2 cellular contexts compared by ENCODE assay signal in genomic region chr1:26529655-26530539, GRCh38.
A peak's percentile ranks its signal among the peaks of the same experiment; 100 is the strongest.
TF ChIP-seq lines count a peak whose summit lies in the region.

RPS6KA1 (plus strand) TSS chr1:26529761; CDS start chr1:26529921, 160 bp downstream.

TF ChIP-seq in HEK293, 187 proteins besides CTCF, POLR2A, EP300 and RAD21 (continued from another document and continues in another):
- TF ChIP-seq ZBTB1 (tag by site-specific recombination; IDR thresholded peaks at IDR 0.05) = no peak
- 0 out of 2 replicates have a peak, but pooled peaks have one; percentile 57 for TF ChIP-seq ZBTB7A (tag by site-specific recombination; IDR thresholded peaks at IDR 0.05; ENCODE audit: low read depth)
- no peak for TF ChIP-seq ZNF404 (tag by site-specific recombination; IDR thresholded peaks at IDR 0.05)
- TF ChIP-seq, protein P1, sequence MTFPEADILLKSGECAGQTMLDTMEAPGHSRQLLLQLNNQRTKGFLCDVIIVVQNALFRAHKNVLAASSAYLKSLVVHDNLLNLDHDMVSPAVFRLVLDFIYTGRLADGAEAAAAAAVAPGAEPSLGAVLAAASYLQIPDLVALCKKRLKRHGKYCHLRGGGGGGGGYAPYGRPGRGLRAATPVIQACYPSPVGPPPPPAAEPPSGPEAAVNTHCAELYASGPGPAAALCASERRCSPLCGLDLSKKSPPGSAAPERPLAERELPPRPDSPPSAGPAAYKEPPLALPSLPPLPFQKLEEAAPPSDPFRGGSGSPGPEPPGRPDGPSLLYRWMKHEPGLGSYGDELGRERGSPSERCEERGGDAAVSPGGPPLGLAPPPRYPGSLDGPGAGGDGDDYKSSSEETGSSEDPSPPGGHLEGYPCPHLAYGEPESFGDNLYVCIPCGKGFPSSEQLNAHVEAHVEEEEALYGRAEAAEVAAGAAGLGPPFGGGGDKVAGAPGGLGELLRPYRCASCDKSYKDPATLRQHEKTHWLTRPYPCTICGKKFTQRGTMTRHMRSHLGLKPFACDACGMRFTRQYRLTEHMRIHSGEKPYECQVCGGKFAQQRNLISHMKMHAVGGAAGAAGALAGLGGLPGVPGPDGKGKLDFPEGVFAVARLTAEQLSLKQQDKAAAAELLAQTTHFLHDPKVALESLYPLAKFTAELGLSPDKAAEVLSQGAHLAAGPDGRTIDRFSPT (tag by site-specific recombination; IDR thresholded peaks at IDR 0.05) = peak; percentile 60
- TF ChIP-seq ZNF311 (tag by site-specific recombination; IDR thresholded peaks at IDR 0.05; ENCODE audit: borderline replicate concordance) = no peak
- TF ChIP-seq ATF2 (tag by site-specific recombination; IDR thresholded peaks at IDR 0.05; ENCODE audit: low read depth) = no peak
- peak; percentile 59 for TF ChIP-seq ZBTB26 (tag by site-specific recombination; optimal IDR thresholded peaks at IDR 0.05)
- TF ChIP-seq ZNF423 (tag by site-specific recombination; IDR thresholded peaks at IDR 0.05) = no peak
- no peak for TF ChIP-seq ZNF174 (tag by site-specific recombination; IDR thresholded peaks at IDR 0.05)
- TF ChIP-seq MYNN (tag by site-specific recombination; IDR thresholded peaks at IDR 0.05; ENCODE audit: borderline replicate concordance) = no peak
- TF ChIP-seq ZNF133 (tag by site-specific recombination; IDR thresholded peaks at IDR 0.05) = no peak
- no peak for TF ChIP-seq SCRT2 (tag by site-specific recombination; IDR thresholded peaks at IDR 0.05)
- no peak for TF ChIP-seq ZNF747 (tag by site-specific recombination; IDR thresholded peaks at IDR 0.05)
- no peak for TF ChIP-seq GLI2 (tag by site-specific recombination; IDR thresholded peaks at IDR 0.05; ENCODE audit: borderline replicate concordance, low read depth)
- TF ChIP-seq GLIS1 (tag by site-specific recombination; IDR thresholded peaks at IDR 0.05) = 0 out of 2 replicates have a peak, but pooled peaks have one; percentile 1
- TF ChIP-seq ZNF777 (tag by site-specific recombination; IDR thresholded peaks at IDR 0.05; ENCODE audit: borderline replicate concordance) = no peak; the same call in 1 of the 2 replicates
- TF ChIP-seq ZNF561 (tag by site-specific recombination; IDR thresholded peaks at IDR 0.05; ENCODE audit: borderline replicate concordance) = no peak
- TF ChIP-seq HOXC10 (CRISPR knock-in tag; IDR thresholded peaks at IDR 0.05) = no peak
- TF ChIP-seq ZNF514 (tag by site-specific recombination; IDR thresholded peaks at IDR 0.05) = no peak
- TF ChIP-seq ZNF76 (tag by site-specific recombination; IDR thresholded peaks at IDR 0.05; ENCODE audit: borderline replicate concordance, low read depth) = peak; percentile 92
- TF ChIP-seq ZNF776 (tag by site-specific recombination; IDR thresholded peaks at IDR 0.05; ENCODE audit: borderline replicate concordance) = no peak
- no peak for TF ChIP-seq SALL2 (tag by site-specific recombination; IDR thresholded peaks at IDR 0.05; ENCODE audit: borderline replicate concordance)
- TF ChIP-seq TCF7L2 (IDR thresholded peaks at IDR 0.05; ENCODE audit: borderline replicate concordance, low read depth, low read length) = no peak
- peak; percentile 48; the same call in 1 of the 2 replicates for TF ChIP-seq PRDM10 (tag by site-specific recombination; IDR thresholded peaks at IDR 0.05)
- no peak for TF ChIP-seq ZNF394 (tag by site-specific recombination; IDR thresholded peaks at IDR 0.05; ENCODE audit: borderline replicate concordance)

TF ChIP-seq in K562, 482 proteins besides CTCF, POLR2A, EP300 and RAD21 (continued from another document and continues in another):
- TF ChIP-seq VEZF1 (CRISPR knock-in tag; IDR thresholded peaks at IDR 0.05) (peak; percentile 89), ASH1L (IDR thresholded peaks at IDR 0.05; ENCODE audit: borderline replicate concordance, low read depth, partially characterized antibody) (no peak), CTBP1 (IDR thresholded peaks at IDR 0.05; ENCODE audit: borderline replicate concordance) (peak; percentile 86; the same call in 1 of the 2 replicates), NFE2L1 (tag; IDR thresholded peaks at IDR 0.05; ENCODE audit: borderline replicate concordance, low read depth) (no peak), RBM34 (IDR thresholded peaks at IDR 0.05; ENCODE audit: borderline replicate concordance, insufficient read depth, low read length) (no peak), ZEB2 (IDR thresholded peaks at IDR 0.05) (no peak), BRCA1 (IDR thresholded peaks at IDR 0.05) (no peak), BRCA1 (CRISPR knock-in tag; IDR thresholded peaks at IDR 0.05) (0 out of 2 replicates have a peak, but pooled peaks have one; percentile 39), EP400 (IDR thresholded peaks at IDR 0.05) (no peak), ZNF551 (CRISPR knock-in tag; IDR thresholded peaks at IDR 0.05) (no peak), RFX7 (CRISPR knock-in tag; IDR thresholded peaks at IDR 0.05) (no peak), NR1H2 (CRISPR knock-in tag; IDR thresholded peaks at IDR 0.05) (no peak), TBL1XR1 (IDR thresholded peaks at IDR 0.05; ENCODE audit: low read length in 2 of 2) (peak in 1 of 2 experiments; percentile 38; a peak in 1 of 4 replicates), ZNF395 (CRISPR knock-in tag; IDR thresholded peaks at IDR 0.05) (peak; percentile 58; the same call in 1 of the 2 replicates), ZNF24 (IDR thresholded peaks at IDR 0.05) (0 out of 2 replicates have a peak, but pooled peaks have one; percentile 37), ARID1B (IDR thresholded peaks at IDR 0.05) (no peak), NFIC (IDR thresholded peaks at IDR 0.05) (no peak), ZNF124 (CRISPR knock-in tag; IDR thresholded peaks at IDR 0.05) (no peak), TBP (optimal IDR thresholded peaks at IDR 0.05; ENCODE audit: low read depth, low read length) (peak; percentile 31), HDAC2 (IDR thresholded peaks at IDR 0.05) (no peak), KDM2B (CRISPR knock-in tag; IDR thresholded peaks at IDR 0.05) (no peak), OTX1 (CRISPR knock-in tag; IDR thresholded peaks at IDR 0.05) (no peak), CLOCK (CRISPR knock-in tag; IDR thresholded peaks at IDR 0.05; ENCODE audit: borderline replicate concordance) (no peak), L3MBTL2 (IDR thresholded peaks at IDR 0.05) (peak; percentile 41), ATF1 (CRISPR knock-in tag; IDR thresholded peaks at IDR 0.05) (no peak), ATF1 (tag; IDR thresholded peaks at IDR 0.05) (peak; percentile 17; the same call in 1 of the 2 replicates), KAT7 (CRISPR knock-in tag; IDR thresholded peaks at IDR 0.05; ENCODE audit: borderline replicate concordance) (peak; percentile 34; the same call in 1 of the 2 replicates), FOXK1 (CRISPR knock-in tag; IDR thresholded peaks at IDR 0.05; ENCODE audit: borderline replicate concordance) (no peak), SOX6 (IDR thresholded peaks at IDR 0.05) (no peak), CBX5 (IDR thresholded peaks at IDR 0.05; ENCODE audit: borderline replicate concordance, low read depth) (no peak), TAL1 (IDR thresholded peaks at IDR 0.05) (no peak), HNRNPUL1 (IDR thresholded peaks at IDR 0.05; ENCODE audit: low read length) (no peak), YY1 (IDR thresholded peaks at IDR 0.05; ENCODE audit: borderline replicate concordance in 1 of 3, control insufficient read depth in 1 of 3, extremely low read depth in 1 of 3, insufficient read depth in 3 of 3, insufficient read length in 1 of 3, insufficient replicate concordance in 2 of 3, low read depth in 1 of 3, low read length in 2 of 3) (peak in 2 of 3 experiments; percentile 4 to 25), ZNF140 (CRISPR knock-in tag; IDR thresholded peaks at IDR 0.05) (no peak), SPI1 (IDR thresholded peaks at IDR 0.05; ENCODE audit: borderline replicate concordance, low read depth, low read length) (no peak), ZNF143 (CRISPR knock-in tag; IDR thresholded peaks at IDR 0.05) (0 out of 2 replicates have a peak, but pooled peaks have one; percentile 26), TCF3 (CRISPR knock-in tag; IDR thresholded peaks at IDR 0.05) (no peak), MAFG (tag; conservative IDR thresholded peaks at IDR 0.05) (no peak), MEF2D (tag; conservative IDR thresholded peaks at IDR 0.05; ENCODE audit: low read depth) (no peak), MAFK (IDR thresholded peaks at IDR 0.05; ENCODE audit: low read length) (no peak), ZBTB26 (CRISPR knock-in tag; IDR thresholded peaks at IDR 0.05) (no peak), U2AF1 (optimal IDR thresholded peaks at IDR 0.05; ENCODE audit: low read depth, low read length) (no peak), SP2 (IDR thresholded peaks at IDR 0.05; ENCODE audit: extremely low read depth, low read depth, low read length, poor library complexity, severe bottlenecking) (no peak), MBD2 (IDR thresholded peaks at IDR 0.05; ENCODE audit: borderline replicate concordance, low read depth) (no peak), KHSRP (IDR thresholded peaks at IDR 0.05) (no peak), U2AF2 (optimal IDR thresholded peaks at IDR 0.05; ENCODE audit: low read depth, low read length) (no peak), ETV5 (CRISPR knock-in tag; IDR thresholded peaks at IDR 0.05; ENCODE audit: low read depth) (no peak), ZNF445 (CRISPR knock-in tag; IDR thresholded peaks at IDR 0.05; ENCODE audit: low read depth) (no peak), RAD51 (IDR thresholded peaks at IDR 0.05; ENCODE audit: borderline replicate concordance, low read depth) (no peak), NFRKB (IDR thresholded peaks at IDR 0.05; ENCODE audit: low read depth) (no peak), ZNF184 (CRISPR knock-in tag; IDR thresholded peaks at IDR 0.05) (no peak), HNRNPL (IDR thresholded peaks at IDR 0.05; ENCODE audit: low read depth, low read length) (peak; percentile 55; the same call in 1 of the 2 replicates)
